Comparison of ENCODE assay signal across 10 cellular contexts in genomic region chr2:36408198-36408703, GRCh38. TPM values are rescaled to one million over a fixed set of nuclear protein-coding genes. Genes with fewer than 3 reads are reported as not detected.
DNase-seq lines count a peak whose midpoint lies in the region; ATAC-seq and TF ChIP-seq lines count a peak whose summit lies in the region.
"Had no signal": no experiment of that assay in that cellular context is flagged by ENCODE, and none has a peak within 500 bp of the region (broad histone marks: within the 10 kb centered on the region; RNA-seq: fewer than 3 reads in every experiment).

No MANE protein-coding gene starts in this region.

- H3K9me3 ChIP-seq in mammary epithelial cell (replicated peaks; ENCODE audit: insufficient read depth, low read length) (no peaks in the 10 kb centered on the region), sigmoid colon (no peaks in the 10 kb centered on the region), Karpas-422 (ENCODE audit: low read length) (no peaks in the 10 kb centered on the region)

- H3K36me3 Mint-ChIP-seq in HFFc6 (ENCODE audit: low read depth) = peaks cover 42% of the 10 kb centered on the region
- no peaks in the 10 kb centered on the region for H3K36me3 Mint-ChIP-seq in activated T-helper 17 cell treated with anti-CD3 and anti-CD28 coated beads, Interleukin-2, amount 50 U/mL, for 72 hours (ENCODE audit: low read depth)

- DNase-seq in HFFc6 (no peak), mammary epithelial cell (peak; percentile 53), hepatic stellate cell (ENCODE audit: low spot score) (peak; percentile 21), sigmoid colon (no peak), Karpas-422 (no peak)
- no peak for DNase-seq in stimulated activated CD4-positive, alpha-beta T cell treated with anti-CD3 and anti-CD28 coated beads, Interleukin-4, amount 100 ng/mL, for 1 hour
- DNase-seq: activated CD4-positive, alpha-beta T cell treated with anti-CD3 and anti-CD28 coated beads, Interleukin-2, amount 10 ng/mL, durations not matched to agents 7 days and 5 days; Kasumi-1 had no signal

- TF ChIP-seq CTCF in HFFc6 (IDR thresholded peaks at IDR 0.05) (no peak), mammary epithelial cell (conservative IDR thresholded peaks at IDR 0.05 in 1 of 2, IDR thresholded peaks at IDR 0.05 in 1 of 2; ENCODE audit: extremely low read depth in 1 of 2, insufficient read depth in 1 of 2, low read depth in 1 of 2, low read length in 2 of 2) (no peak), sigmoid colon (IDR thresholded peaks at IDR 0.05) (no peak)

- peak overlapping the region; percentile 43 for H3K4me2 ChIP-seq in mammary epithelial cell (ENCODE audit: insufficient read depth, low read depth, low read length)
- no peak overlapping the region for H3K4me2 ChIP-seq in Karpas-422 (ENCODE audit: low read depth, low read length, poor library complexity, severe bottlenecking)

- intact Hi-C loops in mammary epithelial cell (cut with micrococcal nuclease) (loop anchor here (2.0 to 5.0 kb wide), 3 partner anchors 25 to 99 kb away; no protein-coding TSS in a partner anchor), sigmoid colon (cut with DNase I) (no loop called here)

- H3K27me3 ChIP-seq in mammary epithelial cell (ENCODE audit: insufficient read depth, low read length) (no peaks in the 10 kb centered on the region), sigmoid colon (no peaks in the 10 kb centered on the region), Karpas-422 (ENCODE audit: low read length) (no peaks in the 10 kb centered on the region)

- H3K27ac ChIP-seq in mammary epithelial cell (ENCODE audit: insufficient read depth, low read depth, low read length) = peak overlapping the region; percentile 21
- peak overlapping the region; percentile 3 to 62 (median 50) for H3K27ac ChIP-seq in sigmoid colon
- H3K27ac ChIP-seq in Karpas-422 (ENCODE audit: low read length) = no peak overlapping the region

- no peaks in the 10 kb centered on the region for H3K36me3 ChIP-seq in mammary epithelial cell (ENCODE audit: insufficient read depth, low read length)
- H3K36me3 ChIP-seq in sigmoid colon = no peaks in the 10 kb centered on the region
- H3K36me3 ChIP-seq in Karpas-422 (ENCODE audit: insufficient read depth, low read length) = no peaks in the 10 kb centered on the region

- H3K4me1 ChIP-seq in mammary epithelial cell (ENCODE audit: insufficient read depth, low read length) (peaks cover 35% of the 10 kb centered on the region), sigmoid colon (peaks cover 0 to 87% (median 40%) of the 10 kb centered on the region in 4 donors), Karpas-422 (ENCODE audit: low read length) (no peaks in the 10 kb centered on the region)

- peak overlapping the region; percentile 79 for H3K27ac Mint-ChIP-seq in HFFc6
- H3K27ac Mint-ChIP-seq in activated T-helper 17 cell treated with anti-CD3 and anti-CD28 coated beads, Interleukin-2, amount 50 U/mL, for 72 hours = no peak overlapping the region
- H3K27ac Mint-ChIP-seq: activated CD4-positive, alpha-beta T cell treated with anti-CD3 and anti-CD28 coated beads, Interleukin-2, amount 10 ng/mL, durations not matched to agents 7 days and 5 days had no signal

- no peaks in the 10 kb centered on the region for H3K9me3 Mint-ChIP-seq in HFFc6
- no peaks in the 10 kb centered on the region for H3K9me3 Mint-ChIP-seq in activated T-helper 17 cell treated with anti-CD3 and anti-CD28 coated beads, Interleukin-2, amount 50 U/mL, for 72 hours
- H3K9me3 Mint-ChIP-seq: activated CD4-positive, alpha-beta T cell treated with anti-CD3 and anti-CD28 coated beads, Interleukin-2, amount 10 ng/mL, durations not matched to agents 7 days and 5 days had no signal

- in situ Hi-C loops in mammary epithelial cell (cut with MboI; ENCODE audit: low sequenced_read_pairs in 2 of 2) = no loop called here

- CTCF ChIA-PET in mammary epithelial cell (lab: Charles Lee; ENCODE audit: low non-redundant PET) = interaction anchor here (0.5 kb wide), 1 partner anchor 52 kb away, joined by 3 read pairs; no protein-coding TSS in a partner anchor

- H3K9me2 ChIP-seq in Karpas-422 (replicated peaks; ENCODE audit: insufficient read depth, low read length) = no peaks in the 10 kb centered on the region

- H3K9ac ChIP-seq in mammary epithelial cell (ENCODE audit: insufficient read depth, low read length) (no peak overlapping the region), Karpas-422 (ENCODE audit: low read length) (no peak overlapping the region)

- H3K79me2 ChIP-seq in mammary epithelial cell (ENCODE audit: insufficient read depth, low read length) (peaks cover 90% of the 10 kb centered on the region), Karpas-422 (ENCODE audit: low read length) (no peaks in the 10 kb centered on the region)

- 33% methylated on average over 10 of the region's 10 CpGs for whole genome bisulfite sequencing in mammary epithelial cell (ENCODE audit: low coverage, missing lambda C conversion rate)
- 82 to 89% methylated on average over 10 of the region's 10 CpGs for WGBS in sigmoid colon, 2 donors

- H3K27me3 Mint-ChIP-seq in HFFc6 (ENCODE audit: insufficient read depth) = peaks cover 7% of the 10 kb centered on the region
- H3K27me3 Mint-ChIP-seq in activated T-helper 17 cell treated with anti-CD3 and anti-CD28 coated beads, Interleukin-2, amount 50 U/mL, for 72 hours = peaks cover 4% of the 10 kb centered on the region

- H3K4me1 Mint-ChIP-seq in HFFc6 (ENCODE audit: low read depth) = peaks cover 74% of the 10 kb centered on the region
- no peaks in the 10 kb centered on the region for H3K4me1 Mint-ChIP-seq in activated T-helper 17 cell treated with anti-CD3 and anti-CD28 coated beads, Interleukin-2, amount 50 U/mL, for 72 hours
- H3K4me1 Mint-ChIP-seq: activated CD4-positive, alpha-beta T cell treated with anti-CD3 and anti-CD28 coated beads, Interleukin-2, amount 10 ng/mL, durations not matched to agents 7 days and 5 days had no signal

- H4K20me1 ChIP-seq in mammary epithelial cell (ENCODE audit: insufficient read depth, low read length) (no peaks in the 10 kb centered on the region), Karpas-422 (ENCODE audit: insufficient read depth, low read depth, low read length) (no peaks in the 10 kb centered on the region)

- ATAC-seq in HG02588 (IDR thresholded peaks at IDR 0.05; ENCODE audit: unreplicated experiment) = no peak
- no peak for ATAC-seq in activated T-helper 17 cell treated with anti-CD3 and anti-CD28 coated beads, Interleukin-2, amount 50 U/mL, for 72 hours (replicated peaks)

- TF ChIP-seq EP300 in sigmoid colon (IDR thresholded peaks at IDR 0.05) = no peak

- peak overlapping the region; percentile 29 for H3K4me3 Mint-ChIP-seq in HFFc6
- H3K4me3 Mint-ChIP-seq in activated T-helper 17 cell treated with anti-CD3 and anti-CD28 coated beads, Interleukin-2, amount 50 U/mL, for 72 hours = no peak overlapping the region
- H3K4me3 Mint-ChIP-seq: activated CD4-positive, alpha-beta T cell treated with anti-CD3 and anti-CD28 coated beads, Interleukin-2, amount 10 ng/mL, durations not matched to agents 7 days and 5 days had no signal

- no TSS peak for BruUV-seq in mammary epithelial cell (replicated peaks; lab: Mats Ljungman, UMichigan)

- dilution Hi-C loops in mammary epithelial cell (cut with HindIII; ENCODE audit: low sequenced_read_pairs) = no loop called here

- no peak overlapping the region for H2AFZ ChIP-seq in mammary epithelial cell (ENCODE audit: low read depth, low read length)
- no peak overlapping the region for H2AFZ ChIP-seq in Karpas-422 (ENCODE audit: low read length)

- no peak for TF ChIP-seq POLR2A in sigmoid colon (IDR thresholded peaks at IDR 0.05)

- H3K4me3 ChIP-seq in mammary epithelial cell (replicated peaks in 1 of 3; ENCODE audit: insufficient read depth in 1 of 3, low read depth in 2 of 3, low read length in 3 of 3) (no peak overlapping the region), sigmoid colon (no peak overlapping the region), Karpas-422 (ENCODE audit: low read length) (no peak overlapping the region)

RNA-seq across cellular contexts. Expression of gene CRIM1, which starts 52.7 kb away (rescaled TPM):
- total RNA-seq in HFFc6 (2021; fragmentation: NEBNext Ultra II Directional; extraction: Animal tissue kit (Norgen Biotek cat#: 25700)) = 100 to 1,000 TPM; 731 to 946 (median 839) TPM
- total RNA-seq in mammary epithelial cell (100 to 1,000 TPM; 237 to 387 TPM), sigmoid colon (100 to 1,000 TPM in 1 of 4 donors, 10 to 100 TPM in 3; 55.6 to 148 (median 64.2) TPM)
- polyA plus RNA-seq in mammary epithelial cell (103 TPM), sigmoid colon (10 to 100 TPM in 1 of 3 donors, 1 to 10 TPM in 2; 3.0 to 14.8 (median 3.9) TPM)
- polyA minus RNA-seq in mammary epithelial cell = 304 TPM
- 10 to 100 TPM in 1 of 2 donors, 1 to 10 TPM in 1; 2.2 to 15.5 TPM for total RNA-seq in activated T-helper 17 cell treated with anti-CD3 and anti-CD28 coated beads, Interleukin-2, amount 50 U/mL, for 72 hours
- not detected in 2 replicates for total RNA-seq in Karpas-422 (2014; rRNA removed; shearing (Covaris generic); ENCODE audit: low replicate concordance)

Comparison
In these comparisons a context has a peak if more than half of its experiments do, and no peak if none do; other contexts are left out.
1. DNase-seq: peak in mammary epithelial cell (single experiment) and hepatic stellate cell (single experiment); none in HFFc6 (single experiment), sigmoid colon (single experiment), stimulated activated CD4-positive, alpha-beta T cell treated with anti-CD3 and anti-CD28 coated beads, Interleukin-4, amount 100 ng/mL, for 1 hour (single experiment) and Karpas-422 (single experiment).